ENCODE assay signal across 1 cellular context in genomic region chr1:67041836-67042503, GRCh38.
TF ChIP-seq lines count a peak whose summit lies in the region.

No MANE protein-coding gene starts in this region.

TF ChIP-seq in IMR-90, 13 proteins besides CTCF, POLR2A, EP300 and RAD21 (continued from another document):
- TF ChIP-seq, protein P1, sequence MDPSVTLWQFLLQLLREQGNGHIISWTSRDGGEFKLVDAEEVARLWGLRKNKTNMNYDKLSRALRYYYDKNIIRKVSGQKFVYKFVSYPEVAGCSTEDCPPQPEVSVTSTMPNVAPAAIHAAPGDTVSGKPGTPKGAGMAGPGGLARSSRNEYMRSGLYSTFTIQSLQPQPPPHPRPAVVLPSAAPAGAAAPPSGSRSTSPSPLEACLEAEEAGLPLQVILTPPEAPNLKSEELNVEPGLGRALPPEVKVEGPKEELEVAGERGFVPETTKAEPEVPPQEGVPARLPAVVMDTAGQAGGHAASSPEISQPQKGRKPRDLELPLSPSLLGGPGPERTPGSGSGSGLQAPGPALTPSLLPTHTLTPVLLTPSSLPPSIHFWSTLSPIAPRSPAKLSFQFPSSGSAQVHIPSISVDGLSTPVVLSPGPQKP (IDR thresholded peaks at IDR 0.05; ENCODE audit: borderline replicate concordance, low read depth, low read length): no peak
- TF ChIP-seq FOS (IDR thresholded peaks at IDR 0.05; ENCODE audit: low read depth, low read length): peak; percentile 52; the same call in 1 of the 2 replicates
- TF ChIP-seq BHLHE40 (IDR thresholded peaks at IDR 0.05; ENCODE audit: low read depth, low read length): no peak
- peak; percentile 45 for TF ChIP-seq MAFK (IDR thresholded peaks at IDR 0.05; ENCODE audit: low read depth, low read length)
- TF ChIP-seq CHD1 (IDR thresholded peaks at IDR 0.05; ENCODE audit: low read depth, low read length): no peak
- TF ChIP-seq MXI1 (IDR thresholded peaks at IDR 0.05; ENCODE audit: borderline replicate concordance, low read depth, low read length): 0 out of 2 replicates have a peak, but pooled peaks have one; percentile 27
- peak; percentile 44; the same call in 1 of the 2 replicates for TF ChIP-seq NFE2L2 (IDR thresholded peaks at IDR 0.05; ENCODE audit: low read depth, low read length)
- TF ChIP-seq MAZ (IDR thresholded peaks at IDR 0.05; ENCODE audit: borderline replicate concordance, low read depth, low read length): no peak
- TF ChIP-seq RCOR1 (IDR thresholded peaks at IDR 0.05; ENCODE audit: insufficient replicate concordance, low read length): no peak
- TF ChIP-seq RFX5 (IDR thresholded peaks at IDR 0.05; ENCODE audit: low read depth, low read length): no peak
